1 cellular context compared by ENCODE assay signal in the genomic region with DNA sequence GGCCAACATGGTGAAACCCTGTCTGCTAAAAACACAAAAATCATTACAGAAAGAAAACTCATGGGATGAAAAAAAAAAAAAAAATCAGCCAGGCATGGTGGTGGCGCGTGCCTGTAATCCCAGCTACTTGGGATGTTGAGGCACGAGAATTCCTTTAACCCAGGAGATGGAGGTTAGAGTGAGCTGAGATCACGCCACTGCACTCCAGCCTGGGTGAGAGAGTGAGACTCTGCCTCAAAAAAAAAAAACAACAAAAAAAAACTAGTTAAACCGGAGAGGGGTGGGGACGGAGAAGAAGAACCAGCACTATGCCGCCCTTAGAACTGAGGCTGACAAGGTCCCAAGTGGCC.
TF ChIP-seq lines count a peak whose summit lies in the region.

No MANE protein-coding gene starts in this region.

TF ChIP-seq in HepG2, 621 proteins besides CTCF, POLR2A, EP300 and RAD21:
- no peak for TF ChIP-seq ZNF224 (CRISPR knock-in tag; IDR thresholded peaks at IDR 0.05)
- no peak for TF ChIP-seq ZNF160 (CRISPR knock-in tag; IDR thresholded peaks at IDR 0.05)
- TF ChIP-seq ZNF547 (CRISPR knock-in tag; IDR thresholded peaks at IDR 0.05), result no peak
- TF ChIP-seq PRMT3 (CRISPR knock-in tag; IDR thresholded peaks at IDR 0.05; ENCODE audit: borderline replicate concordance, low read depth), result 0 out of 2 replicates have a peak, but pooled peaks have one; percentile 20
- no peak for TF ChIP-seq ZNF766 (CRISPR knock-in tag; IDR thresholded peaks at IDR 0.05; ENCODE audit: borderline replicate concordance)
- no peak for TF ChIP-seq RFX5 (IDR thresholded peaks at IDR 0.05; ENCODE audit: low read depth, low read length)
- TF ChIP-seq, protein P1, sequence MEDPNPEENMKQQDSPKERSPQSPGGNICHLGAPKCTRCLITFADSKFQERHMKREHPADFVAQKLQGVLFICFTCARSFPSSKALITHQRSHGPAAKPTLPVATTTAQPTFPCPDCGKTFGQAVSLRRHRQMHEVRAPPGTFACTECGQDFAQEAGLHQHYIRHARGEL (CRISPR knock-in tag; IDR thresholded peaks at IDR 0.05), result no peak
- TF ChIP-seq ZNF343 (CRISPR knock-in tag; IDR thresholded peaks at IDR 0.05), result no peak
- TF ChIP-seq ZNF501 (CRISPR knock-in tag; IDR thresholded peaks at IDR 0.05), result 0 out of 2 replicates have a peak, but pooled peaks have one; percentile 4
- TF ChIP-seq, protein P2, sequence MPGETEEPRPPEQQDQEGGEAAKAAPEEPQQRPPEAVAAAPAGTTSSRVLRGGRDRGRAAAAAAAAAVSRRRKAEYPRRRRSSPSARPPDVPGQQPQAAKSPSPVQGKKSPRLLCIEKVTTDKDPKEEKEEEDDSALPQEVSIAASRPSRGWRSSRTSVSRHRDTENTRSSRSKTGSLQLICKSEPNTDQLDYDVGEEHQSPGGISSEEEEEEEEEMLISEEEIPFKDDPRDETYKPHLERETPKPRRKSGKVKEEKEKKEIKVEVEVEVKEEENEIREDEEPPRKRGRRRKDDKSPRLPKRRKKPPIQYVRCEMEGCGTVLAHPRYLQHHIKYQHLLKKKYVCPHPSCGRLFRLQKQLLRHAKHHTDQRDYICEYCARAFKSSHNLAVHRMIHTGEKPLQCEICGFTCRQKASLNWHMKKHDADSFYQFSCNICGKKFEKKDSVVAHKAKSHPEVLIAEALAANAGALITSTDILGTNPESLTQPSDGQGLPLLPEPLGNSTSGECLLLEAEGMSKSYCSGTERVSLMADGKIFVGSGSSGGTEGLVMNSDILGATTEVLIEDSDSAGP (CRISPR knock-in tag; IDR thresholded peaks at IDR 0.05; ENCODE audit: borderline replicate concordance), result 0 out of 2 replicates have a peak, but pooled peaks have one; percentile 0
- TF ChIP-seq XRCC5 (optimal IDR thresholded peaks at IDR 0.05; ENCODE audit: low read length), result no peak
- TF ChIP-seq ZNF354B (CRISPR knock-in tag; IDR thresholded peaks at IDR 0.05), result peak; percentile 43; the same call in 1 of the 2 replicates
- TF ChIP-seq, protein P3, sequence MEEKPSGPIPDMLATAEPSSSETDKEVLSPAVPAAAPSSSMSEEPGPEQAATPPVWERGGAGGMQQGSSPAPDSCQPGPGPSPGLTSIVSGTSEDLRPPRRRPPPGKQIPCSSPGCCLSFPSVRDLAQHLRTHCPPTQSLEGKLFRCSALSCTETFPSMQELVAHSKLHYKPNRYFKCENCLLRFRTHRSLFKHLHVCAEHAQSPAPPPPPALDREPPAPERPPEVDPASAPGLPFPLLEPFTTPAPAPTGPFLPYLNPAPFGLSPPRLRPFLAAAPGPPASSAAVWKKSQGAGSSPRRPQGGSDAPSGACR (CRISPR knock-in tag; IDR thresholded peaks at IDR 0.05), result 0 out of 2 replicates have a peak, but pooled peaks have one; percentile 66
- TF ChIP-seq ZNF607 (CRISPR knock-in tag; IDR thresholded peaks at IDR 0.05; ENCODE audit: borderline replicate concordance), result 0 out of 2 replicates have a peak, but pooled peaks have one; percentile 9
- peak; percentile 9; the same call in 1 of the 2 replicates for TF ChIP-seq ZNF572 (CRISPR knock-in tag; IDR thresholded peaks at IDR 0.05)
- TF ChIP-seq ZBTB38 (CRISPR knock-in tag; IDR thresholded peaks at IDR 0.05), result no peak
- TF ChIP-seq, protein P4, sequence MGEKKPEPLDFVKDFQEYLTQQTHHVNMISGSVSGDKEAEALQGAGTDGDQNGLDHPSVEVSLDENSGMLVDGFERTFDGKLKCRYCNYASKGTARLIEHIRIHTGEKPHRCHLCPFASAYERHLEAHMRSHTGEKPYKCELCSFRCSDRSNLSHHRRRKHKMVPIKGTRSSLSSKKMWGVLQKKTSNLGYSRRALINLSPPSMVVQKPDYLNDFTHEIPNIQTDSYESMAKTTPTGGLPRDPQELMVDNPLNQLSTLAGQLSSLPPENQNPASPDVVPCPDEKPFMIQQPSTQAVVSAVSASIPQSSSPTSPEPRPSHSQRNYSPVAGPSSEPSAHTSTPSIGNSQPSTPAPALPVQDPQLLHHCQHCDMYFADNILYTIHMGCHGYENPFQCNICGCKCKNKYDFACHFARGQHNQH (CRISPR knock-in tag; IDR thresholded peaks at IDR 0.05), result no peak
- TF ChIP-seq, protein P5, sequence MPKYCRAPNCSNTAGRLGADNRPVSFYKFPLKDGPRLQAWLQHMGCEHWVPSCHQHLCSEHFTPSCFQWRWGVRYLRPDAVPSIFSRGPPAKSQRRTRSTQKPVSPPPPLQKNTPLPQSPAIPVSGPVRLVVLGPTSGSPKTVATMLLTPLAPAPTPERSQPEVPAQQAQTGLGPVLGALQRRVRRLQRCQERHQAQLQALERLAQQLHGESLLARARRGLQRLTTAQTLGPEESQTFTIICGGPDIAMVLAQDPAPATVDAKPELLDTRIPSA (CRISPR knock-in tag; IDR thresholded peaks at IDR 0.05; ENCODE audit: borderline replicate concordance), result 0 out of 2 replicates have a peak, but pooled peaks have one; percentile 7
- no peak for TF ChIP-seq STAT5B (CRISPR knock-in tag; IDR thresholded peaks at IDR 0.05)
- no peak for TF ChIP-seq JDP2 (CRISPR knock-in tag; IDR thresholded peaks at IDR 0.05; ENCODE audit: borderline replicate concordance)
- no peak for TF ChIP-seq FIP1L1 (IDR thresholded peaks at IDR 0.05; ENCODE audit: borderline replicate concordance, insufficient read depth, low read depth, low read length)
- TF ChIP-seq, protein P6, sequence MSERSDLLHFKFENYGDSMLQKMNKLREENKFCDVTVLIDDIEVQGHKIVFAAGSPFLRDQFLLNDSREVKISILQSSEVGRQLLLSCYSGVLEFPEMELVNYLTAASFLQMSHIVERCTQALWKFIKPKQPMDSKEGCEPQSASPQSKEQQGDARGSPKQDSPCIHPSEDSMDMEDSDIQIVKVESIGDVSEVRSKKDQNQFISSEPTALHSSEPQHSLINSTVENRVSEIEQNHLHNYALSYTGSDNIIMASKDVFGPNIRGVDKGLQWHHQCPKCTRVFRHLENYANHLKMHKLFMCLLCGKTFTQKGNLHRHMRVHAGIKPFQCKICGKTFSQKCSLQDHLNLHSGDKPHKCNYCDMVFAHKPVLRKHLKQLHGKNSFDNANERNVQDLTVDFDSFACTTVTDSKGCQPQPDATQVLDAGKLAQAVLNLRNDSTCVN (CRISPR knock-in tag; IDR thresholded peaks at IDR 0.05; ENCODE audit: borderline replicate concordance), result no peak
- no peak for TF ChIP-seq ONECUT2 (CRISPR knock-in tag; IDR thresholded peaks at IDR 0.05)
- TF ChIP-seq ZNF816 (CRISPR knock-in tag; IDR thresholded peaks at IDR 0.05; ENCODE audit: borderline replicate concordance), result peak; percentile 66; the same call in 1 of the 2 replicates
- no peak for TF ChIP-seq ATF1 (CRISPR knock-in tag; IDR thresholded peaks at IDR 0.05)
- TF ChIP-seq SRSF1 (optimal IDR thresholded peaks at IDR 0.05; ENCODE audit: low read depth, low read length), result no peak
- TF ChIP-seq CBFB (CRISPR knock-in tag; IDR thresholded peaks at IDR 0.05), result no peak
- TF ChIP-seq HMG20A (CRISPR knock-in tag; IDR thresholded peaks at IDR 0.05; ENCODE audit: borderline replicate concordance), result no peak
- TF ChIP-seq CBX2 (IDR thresholded peaks at IDR 0.05; ENCODE audit: low read depth, low read length), result no peak
- TF ChIP-seq CBX2 (CRISPR knock-in tag; IDR thresholded peaks at IDR 0.05; ENCODE audit: low read depth), result no peak
- TF ChIP-seq KLF16 (CRISPR knock-in tag; IDR thresholded peaks at IDR 0.05), result no peak
- TF ChIP-seq ZBTB7B (CRISPR knock-in tag; IDR thresholded peaks at IDR 0.05), result no peak
- TF ChIP-seq ZMYM2 (CRISPR knock-in tag; IDR thresholded peaks at IDR 0.05), result no peak
- TF ChIP-seq KLF12 (CRISPR knock-in tag; IDR thresholded peaks at IDR 0.05; ENCODE audit: borderline replicate concordance), result no peak
- TF ChIP-seq, protein P7, sequence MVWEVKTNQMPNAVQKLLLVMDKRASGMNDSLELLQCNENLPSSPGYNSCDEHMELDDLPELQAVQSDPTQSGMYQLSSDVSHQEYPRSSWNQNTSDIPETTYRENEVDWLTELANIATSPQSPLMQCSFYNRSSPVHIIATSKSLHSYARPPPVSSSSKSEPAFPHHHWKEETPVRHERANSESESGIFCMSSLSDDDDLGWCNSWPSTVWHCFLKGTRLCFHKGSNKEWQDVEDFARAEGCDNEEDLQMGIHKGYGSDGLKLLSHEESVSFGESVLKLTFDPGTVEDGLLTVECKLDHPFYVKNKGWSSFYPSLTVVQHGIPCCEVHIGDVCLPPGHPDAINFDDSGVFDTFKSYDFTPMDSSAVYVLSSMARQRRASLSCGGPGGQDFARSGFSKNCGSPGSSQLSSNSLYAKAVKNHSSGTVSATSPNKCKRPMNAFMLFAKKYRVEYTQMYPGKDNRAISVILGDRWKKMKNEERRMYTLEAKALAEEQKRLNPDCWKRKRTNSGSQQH (CRISPR knock-in tag; IDR thresholded peaks at IDR 0.05; ENCODE audit: low read depth), result no peak
- TF ChIP-seq ZNF432 (CRISPR knock-in tag; IDR thresholded peaks at IDR 0.05; ENCODE audit: borderline replicate concordance), result no peak
- TF ChIP-seq ZNF430 (CRISPR knock-in tag; IDR thresholded peaks at IDR 0.05), result no peak
- TF ChIP-seq, protein P8, sequence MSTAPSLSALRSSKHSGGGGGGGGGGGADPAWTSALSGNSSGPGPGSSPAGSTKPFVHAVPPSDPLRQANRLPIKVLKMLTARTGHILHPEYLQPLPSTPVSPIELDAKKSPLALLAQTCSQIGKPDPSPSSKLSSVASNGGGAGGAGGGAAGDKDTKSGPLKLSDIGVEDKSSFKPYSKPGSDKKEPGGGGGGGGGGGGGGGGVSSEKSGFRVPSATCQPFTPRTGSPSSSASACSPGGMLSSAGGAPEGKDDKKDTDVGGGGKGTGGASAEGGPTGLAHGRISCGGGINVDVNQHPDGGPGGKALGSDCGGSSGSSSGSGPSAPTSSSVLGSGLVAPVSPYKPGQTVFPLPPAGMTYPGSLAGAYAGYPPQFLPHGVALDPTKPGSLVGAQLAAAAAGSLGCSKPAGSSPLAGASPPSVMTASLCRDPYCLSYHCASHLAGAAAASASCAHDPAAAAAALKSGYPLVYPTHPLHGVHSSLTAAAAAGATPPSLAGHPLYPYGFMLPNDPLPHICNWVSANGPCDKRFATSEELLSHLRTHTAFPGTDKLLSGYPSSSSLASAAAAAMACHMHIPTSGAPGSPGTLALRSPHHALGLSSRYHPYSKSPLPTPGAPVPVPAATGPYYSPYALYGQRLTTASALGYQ (CRISPR knock-in tag; IDR thresholded peaks at IDR 0.05), result no peak
- no peak for TF ChIP-seq ZNF317 (CRISPR knock-in tag; IDR thresholded peaks at IDR 0.05)
- TF ChIP-seq FOXC1 (CRISPR knock-in tag; IDR thresholded peaks at IDR 0.05; ENCODE audit: borderline replicate concordance), result 0 out of 2 replicates have a peak, but pooled peaks have one; percentile 15
TF ChIP-seq in HepG2: peak in this region for 10.
